Comparison of ENCODE assay signal across 29 cellular contexts in genomic region chr1:51691920-51692319, GRCh38.
"Had no signal": no experiment of that assay in that cellular context is flagged by ENCODE, and none has a peak within 500 bp of the region (broad histone marks: within the 10 kb centered on the region; RNA-seq: fewer than 3 reads in every experiment).

No MANE protein-coding gene starts in this region.

- DNase-seq: activated CD4-positive, alpha-beta T cell treated with anti-CD3 and anti-CD28 coated beads for 48 hours; activated CD4-positive, alpha-beta T cell treated with anti-CD3 and anti-CD28 coated beads, Interleukin-2, amount 50 U/mL, for 48 hours; activated CD8-positive, alpha-beta memory T cell treated with anti-CD3 and anti-CD28 coated beads, Interleukin-2, amount 50 U/mL, for 48 hours; activated gamma-delta T cell; activated naive CD4-positive, alpha-beta T cell treated with anti-CD3 and anti-CD28 coated beads, Interleukin-2, amount 10 ng/mL, durations not matched to agents 7 days and 5 days; activated T-cell treated with anti-CD3 and anti-CD28 coated beads, Interleukin-2, amount 50 U/mL, for 24 hours; amniotic stem cell; brain microvascular endothelial cell; central memory CD4-positive, alpha-beta T cell; foreskin keratinocyte; left ventricle myocardium superior; midbrain; naive thymus-derived CD4-positive, alpha-beta T cell; nucleus accumbens; stimulated activated CD4-positive, alpha-beta T cell treated with anti-CD3 and anti-CD28 coated beads, Interleukin-15, amount 100 ng/mL, for 24 hours; stimulated activated naive CD4-positive, alpha-beta T cell; SW 1271; T-helper 9 cell; tibial artery had no signal

- H3K27ac ChIP-seq: foreskin keratinocyte, parathyroid adenoma, right atrium auricular region, suprapubic skin, tibial artery, WERI-Rb-1 had no signal

- H2AFZ ChIP-seq: parathyroid adenoma had no signal

- ATAC-seq: activated CD4-positive, CD25-positive, alpha-beta regulatory T cell treated with anti-CD3 and anti-CD28 coated beads, Interleukin-2, amount 50 U/mL, for 24 hours; foreskin keratinocyte; left ventricle myocardium superior; naive thymus-derived CD4-positive, alpha-beta T cell had no signal

- H3K4me1 Mint-ChIP-seq: activated naive CD4-positive, alpha-beta T cell treated with anti-CD3 and anti-CD28 coated beads, Interleukin-2, amount 10 ng/mL, durations not matched to agents 7 days and 5 days had no signal

- H3K27me3 ChIP-seq: brain microvascular endothelial cell, foreskin keratinocyte, right atrium auricular region, suprapubic skin, tibial artery had no signal

- H3K9ac ChIP-seq: parathyroid adenoma had no signal

- H3K4me1 ChIP-seq: parathyroid adenoma had no signal

- H3K27me3 Mint-ChIP-seq: activated naive CD4-positive, alpha-beta T cell treated with anti-CD3 and anti-CD28 coated beads, Interleukin-2, amount 10 ng/mL, durations not matched to agents 7 days and 5 days; activated T-cell treated with anti-CD3 and anti-CD28 coated beads, Interleukin-2, amount 50 U/mL, for 24 hours; naive thymus-derived CD4-positive, alpha-beta T cell had no signal

- H3K27ac Mint-ChIP-seq: activated naive CD4-positive, alpha-beta T cell treated with anti-CD3 and anti-CD28 coated beads, Interleukin-2, amount 10 ng/mL, durations not matched to agents 7 days and 5 days; activated T-cell treated with anti-CD3 and anti-CD28 coated beads, Interleukin-2, amount 50 U/mL, for 24 hours; naive thymus-derived CD4-positive, alpha-beta T cell; T-helper 1 cell treated with Interleukin-12 subunit alpha and Interleukin-12 subunit beta and Interleukin-4 antibody, amounts not matched to agents 30 μg/mL and 1 μg/mL, for 36 hours had no signal

- H3K4me3 Mint-ChIP-seq: activated naive CD4-positive, alpha-beta T cell treated with anti-CD3 and anti-CD28 coated beads, Interleukin-2, amount 10 ng/mL, durations not matched to agents 7 days and 5 days; activated T-cell treated with anti-CD3 and anti-CD28 coated beads, Interleukin-2, amount 50 U/mL, for 24 hours; naive thymus-derived CD4-positive, alpha-beta T cell; T-helper 1 cell treated with Interleukin-12 subunit alpha and Interleukin-12 subunit beta and Interleukin-4 antibody, amounts not matched to agents 30 μg/mL and 1 μg/mL, for 36 hours had no signal

- H3K36me3 ChIP-seq: brain microvascular endothelial cell, right atrium auricular region, suprapubic skin, tibial artery, WERI-Rb-1 had no signal

- FAIRE-seq: astrocyte, endothelial cell of umbilical vein, islet of Langerhans, TTC549 had no signal

- H3K4me3 ChIP-seq: right atrium auricular region, suprapubic skin, tibial artery had no signal

- H3K9me3 ChIP-seq: right atrium auricular region, suprapubic skin, tibial artery had no signal

- H3K9me3 Mint-ChIP-seq: activated naive CD4-positive, alpha-beta T cell treated with anti-CD3 and anti-CD28 coated beads, Interleukin-2, amount 10 ng/mL, durations not matched to agents 7 days and 5 days; activated T-cell treated with anti-CD3 and anti-CD28 coated beads, Interleukin-2, amount 50 U/mL, for 24 hours; naive thymus-derived CD4-positive, alpha-beta T cell; T-helper 1 cell treated with Interleukin-12 subunit alpha and Interleukin-12 subunit beta and Interleukin-4 antibody, amounts not matched to agents 30 μg/mL and 1 μg/mL, for 36 hours had no signal

- H3K36me3 Mint-ChIP-seq: activated naive CD4-positive, alpha-beta T cell treated with anti-CD3 and anti-CD28 coated beads, Interleukin-2, amount 10 ng/mL, durations not matched to agents 7 days and 5 days had no signal
